In the genomic region with DNA sequence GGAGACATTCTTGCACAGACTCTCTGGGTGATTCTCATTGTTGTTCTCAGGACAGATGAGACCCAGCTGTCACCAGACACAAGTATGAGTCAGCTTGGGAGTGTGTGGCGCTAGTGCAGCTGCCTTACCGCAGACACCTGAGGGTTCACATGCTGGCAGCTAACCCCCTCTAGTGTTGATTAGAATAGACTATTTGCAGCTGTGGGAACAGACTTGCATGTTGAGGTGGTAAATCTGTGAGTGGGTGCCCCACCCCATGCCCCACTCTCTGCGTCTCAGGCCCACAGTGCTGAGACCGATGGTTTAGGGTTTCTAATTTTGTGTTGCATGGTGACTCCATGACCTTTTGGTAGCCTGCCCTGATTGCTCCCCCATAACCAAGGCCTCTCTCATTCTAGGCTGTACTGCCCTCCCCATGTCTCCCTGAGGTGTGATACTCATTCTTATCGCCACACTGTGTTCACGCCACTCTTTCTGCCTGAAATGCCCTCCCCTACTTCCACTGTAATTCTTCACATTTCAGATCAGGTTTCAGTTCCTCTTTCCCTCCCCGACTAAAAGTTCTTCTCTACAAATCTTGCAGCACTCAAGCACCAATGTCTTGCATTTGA, we compare ENCODE assay signal across 8 cellular contexts.
DNase-seq lines count a peak whose midpoint lies in the region; ATAC-seq and TF ChIP-seq lines count a peak whose summit lies in the region.

No MANE protein-coding gene starts in this region.

- H3K27ac ChIP-seq in right cardiac atrium (ENCODE audit: low read length) (no peak overlapping the region), tibial nerve (no peak overlapping the region)

- H3K27me3 ChIP-seq in right cardiac atrium (ENCODE audit: control insufficient read depth, insufficient read depth) (no peaks in the 10 kb centered on the region), tibial nerve (peaks cover 0 to under 1% of the 10 kb centered on the region in 2 donors)

- WGBS in right cardiac atrium = 42% methylated on average over 7 of the region's 7 CpGs
- 67 to 82% methylated on average over 7 of the region's 7 CpGs for WGBS in tibial nerve, 2 donors

- ATAC-seq in right cardiac atrium (peak; percentile 71 to 74), Right ventricle myocardium superior (ENCODE audit: poor library complexity) (no peak), omental fat pad (ENCODE audit: low FRiP score) (no peak)

- H3K9me3 ChIP-seq in right cardiac atrium (ENCODE audit: control insufficient read depth, low read length) = no peaks in the 10 kb centered on the region
- no peaks in the 10 kb centered on the region for H3K9me3 ChIP-seq in tibial nerve

- no peak for TF ChIP-seq POLR2A in tibial nerve (IDR thresholded peaks at IDR 0.05)

- H3K4me3 ChIP-seq in right cardiac atrium (ENCODE audit: low read length) = no peak overlapping the region
- H3K4me3 ChIP-seq in LNCaP clone FGC (ENCODE audit: low read depth, low read length) = no peak overlapping the region
- H3K4me3 ChIP-seq in tibial nerve = no peak overlapping the region

- H3K36me3 ChIP-seq in tibial nerve = no peaks in the 10 kb centered on the region

- peak; percentile 59 for TF ChIP-seq CTCF in LNCaP clone FGC (IDR thresholded peaks at IDR 0.05; ENCODE audit: control insufficient read depth, extremely low read depth, insufficient read depth)
- TF ChIP-seq CTCF in omental fat pad (IDR thresholded peaks at IDR 0.05) = no peak
- no peak for TF ChIP-seq CTCF in tibial nerve (IDR thresholded peaks at IDR 0.05)

- intact Hi-C loops in right cardiac atrium (cut with DNase I) (loop anchor here in 1 of 4 donors (5.0 kb wide), 1 partner anchor 357 kb away; no protein-coding TSS in a partner anchor), Right ventricle myocardium superior (cut with DNase I) (no loop called here)

- peak in 1 of 3 donors; percentile 18 for DNase-seq in right cardiac atrium
- no peak for DNase-seq in Right ventricle myocardium superior
- DNase-seq in HEK293T (ENCODE audit: extremely low spot score) = peak; percentile 17
- DNase-seq in LNCaP clone FGC (ENCODE audit: low read depth) = no peak
- DNase-seq in SK-N-DZ (ENCODE audit: low spot score) = peak; percentile 1
- DNase-seq in kidney tubule cell (ENCODE audit: low spot score) = peak; percentile 86
- no peak for DNase-seq in omental fat pad (ENCODE audit: low spot score)
- DNase-seq in tibial nerve (ENCODE audit: low spot score in 2 of 2) = no peak

- CTCF ChIA-PET in HEK293T (lab: Yijun Ruan, JAX) = no interaction called here

- TF ChIP-seq EP300 in tibial nerve (IDR thresholded peaks at IDR 0.05) = no peak

- POLR2A ChIA-PET in HEK293T (lab: Yijun Ruan, JAX) = no interaction called here

- H3K4me1 ChIP-seq in right cardiac atrium (ENCODE audit: control insufficient read depth, insufficient read depth, low read length) (no peaks in the 10 kb centered on the region), tibial nerve (no peaks in the 10 kb centered on the region)

TF ChIP-seq in HEK293T, 16 proteins besides CTCF, POLR2A, EP300 and RAD21:
- TF ChIP-seq SP1 (IDR thresholded peaks at IDR 0.05) (no peak), CTBP1 (IDR thresholded peaks at IDR 0.05; ENCODE audit: borderline replicate concordance) (no peak), NFRKB (IDR thresholded peaks at IDR 0.05) (no peak), FOXM1 (IDR thresholded peaks at IDR 0.05; ENCODE audit: borderline replicate concordance) (no peak)
- TF ChIP-seq, protein P1, sequence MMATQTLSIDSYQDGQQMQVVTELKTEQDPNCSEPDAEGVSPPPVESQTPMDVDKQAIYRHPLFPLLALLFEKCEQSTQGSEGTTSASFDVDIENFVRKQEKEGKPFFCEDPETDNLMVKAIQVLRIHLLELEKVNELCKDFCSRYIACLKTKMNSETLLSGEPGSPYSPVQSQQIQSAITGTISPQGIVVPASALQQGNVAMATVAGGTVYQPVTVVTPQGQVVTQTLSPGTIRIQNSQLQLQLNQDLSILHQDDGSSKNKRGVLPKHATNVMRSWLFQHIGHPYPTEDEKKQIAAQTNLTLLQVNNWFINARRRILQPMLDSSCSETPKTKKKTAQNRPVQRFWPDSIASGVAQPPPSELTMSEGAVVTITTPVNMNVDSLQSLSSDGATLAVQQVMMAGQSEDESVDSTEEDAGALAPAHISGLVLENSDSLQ (IDR thresholded peaks at IDR 0.05) = no peak

Comparison
In these comparisons a context has a peak if more than half of its experiments do, and no peak if none do; other contexts are left out.
1. ATAC-seq: peak in right cardiac atrium (2 of 2); none in Right ventricle myocardium superior (single experiment) and omental fat pad (single experiment).
2. DNase-seq: peak in HEK293T (single experiment), SK-N-DZ (single experiment) and kidney tubule cell (single experiment); none in Right ventricle myocardium superior (single experiment), LNCaP clone FGC (single experiment), omental fat pad (single experiment) and tibial nerve (0 of 2).